In genomic region chr1:110927484-110928075, GRCh38 we compare ENCODE assay signal across 18 cellular contexts. TPM values are rescaled to one million over a fixed set of nuclear protein-coding genes. Genes with fewer than 3 reads are reported as not detected.
DNase-seq lines count a peak whose midpoint lies in the region; ATAC-seq, FAIRE-seq and TF ChIP-seq lines count a peak whose summit lies in the region.
"Had no signal": no experiment of that assay in that cellular context is flagged by ENCODE, and none has a peak within 500 bp of the region (broad histone marks: within the 10 kb centered on the region; RNA-seq: fewer than 3 reads in every experiment).

No MANE protein-coding gene starts in this region.

- no peak for FAIRE-seq in bronchial epithelial cell (lab: Jason Lieb, UNC)
- FAIRE-seq: endometrium had no signal

- H3K36me3 ChIP-seq in Loucy (ENCODE audit: insufficient read depth, low read length), result no peaks in the 10 kb centered on the region
- no peaks in the 10 kb centered on the region for H3K36me3 ChIP-seq in bronchial epithelial cell (ENCODE audit: control insufficient read depth, insufficient read depth, low read length)
- H3K36me3 ChIP-seq: BE2C, right atrium auricular region had no signal

- H3K4me1 ChIP-seq in Loucy (ENCODE audit: insufficient read depth, low read length, poor library complexity, severe bottlenecking), result peaks cover 9% of the 10 kb centered on the region
- H3K4me1 ChIP-seq: BE2C, right atrium auricular region had no signal

- no peak overlapping the region for H3K4me3 ChIP-seq in Loucy (ENCODE audit: low read length, poor library complexity, severe bottlenecking)
- no peak overlapping the region for H3K4me3 ChIP-seq in bronchial epithelial cell (ENCODE audit: low read depth, low read length)
- H3K4me3 ChIP-seq: right atrium auricular region had no signal

- peak overlapping the region; percentile 82 for H2AFZ ChIP-seq in Loucy (ENCODE audit: low read length)

- no peak for ATAC-seq in GM21515 (IDR thresholded peaks at IDR 0.05; ENCODE audit: unreplicated experiment)
- ATAC-seq: activated T-helper 17 cell treated with anti-CD3 and anti-CD28 coated beads, Interleukin-2, amount 50 U/mL, for 72 hours had no signal

- TF ChIP-seq CTCF in Loucy (conservative IDR thresholded peaks at IDR 0.05; ENCODE audit: low read length) (no peak), bronchial epithelial cell (IDR thresholded peaks at IDR 0.05; ENCODE audit: insufficient read depth, low read length, severe bottlenecking) (no peak)

- no peaks in the 10 kb centered on the region for H3K27me3 ChIP-seq in Loucy (ENCODE audit: insufficient read depth, low read length, poor library complexity, severe bottlenecking)
- no peaks in the 10 kb centered on the region for H3K27me3 ChIP-seq in bronchial epithelial cell (ENCODE audit: control insufficient read depth, insufficient read depth, low read length)
- H3K27me3 ChIP-seq: BE2C, right atrium auricular region had no signal

- peak overlapping the region; percentile 35 for H3K4me2 ChIP-seq in Loucy (ENCODE audit: low read depth, low read length, poor library complexity, severe bottlenecking)

- no peaks in the 10 kb centered on the region for H3F3A ChIP-seq in Loucy (ENCODE audit: low read depth)

- no peaks in the 10 kb centered on the region for H3K9me3 ChIP-seq in Loucy (ENCODE audit: insufficient read depth, low read depth, low read length)
- H3K9me3 ChIP-seq: BE2C, right atrium auricular region had no signal

- H3K9ac ChIP-seq in Loucy (ENCODE audit: low read depth, low read length, poor library complexity, severe bottlenecking), result no peak overlapping the region

- H3K9me2 ChIP-seq in Loucy (replicated peaks; ENCODE audit: low read depth, low read length), result no peaks in the 10 kb centered on the region

- peak; percentile 9 for DNase-seq in H4 (ENCODE audit: low spot score)
- peak; percentile 40 for DNase-seq in bronchial epithelial cell (ENCODE audit: low read depth)
- peak; percentile 14 for DNase-seq in myocyte (ENCODE audit: low read depth)
- no peak for DNase-seq in NCI-H187 treated with DMSO at 0.1 percent for 48 hours (lab: John Stamatoyannopoulos, UW)
- DNase-seq in 8988T, result no peak
- DNase-seq: activated CD8-positive, alpha-beta memory T cell treated with anti-CD3 and anti-CD28 coated beads for 24 hours; BE2C; foreskin melanocyte; immature natural killer cell; mesenchymal stem cell; NCI-H524 had no signal

- no peaks in the 10 kb centered on the region for H4K20me1 ChIP-seq in Loucy (ENCODE audit: insufficient read depth, low read length, poor library complexity, severe bottlenecking)

- H3K79me2 ChIP-seq in Loucy (ENCODE audit: insufficient read depth, low read length), result no peaks in the 10 kb centered on the region

RNA-seq across cellular contexts. Expression of gene LRIF1, which starts 36.1 kb away (rescaled TPM):
- 0.06 and 0.15 TPM in 2 replicates for total RNA-seq in H4 (2014; rRNA removed; shearing (Covaris generic))
- total RNA-seq in bronchial epithelial cell (12.1 and 14.1 TPM in 2 replicates), myocyte (26.3 and 31.5 TPM in 2 replicates)
- 12.3 TPM for polyA plus RNA-seq in myocyte (2012)

RNA-seq across cellular contexts. Expression of gene CD53, which starts 54.6 kb away (rescaled TPM):
- total RNA-seq in H4 (2014; rRNA removed; shearing (Covaris generic)), result 0.08 and 0.35 TPM in 2 replicates
- not detected in 2 replicates for total RNA-seq in bronchial epithelial cell
- total RNA-seq in myocyte, result not detected in 2 replicates
- polyA plus RNA-seq in myocyte (2012), result 0.10 TPM
- total RNA-seq: chondrocyte, neural crest cell had no signal

Comparison
In these comparisons a context has a peak if more than half of its experiments do, and no peak if none do; other contexts are left out.
1. DNase-seq: peak in H4 (single experiment), bronchial epithelial cell (single experiment) and myocyte (single experiment); none in NCI-H187 treated with DMSO at 0.1 percent for 48 hours (single experiment) and 8988T (single experiment).
2. RNA of gene LRIF1, which starts 36.1 kb away (total RNA-seq): 26.3 to 31.5 TPM in myocyte and 12.1 to 14.1 TPM in bronchial epithelial cell; 0.06 to 0.15 TPM in H4; every median in the first group is over 10 times any median in the second.